ENCODE assay signal across 8 cellular contexts in the genomic region with DNA sequence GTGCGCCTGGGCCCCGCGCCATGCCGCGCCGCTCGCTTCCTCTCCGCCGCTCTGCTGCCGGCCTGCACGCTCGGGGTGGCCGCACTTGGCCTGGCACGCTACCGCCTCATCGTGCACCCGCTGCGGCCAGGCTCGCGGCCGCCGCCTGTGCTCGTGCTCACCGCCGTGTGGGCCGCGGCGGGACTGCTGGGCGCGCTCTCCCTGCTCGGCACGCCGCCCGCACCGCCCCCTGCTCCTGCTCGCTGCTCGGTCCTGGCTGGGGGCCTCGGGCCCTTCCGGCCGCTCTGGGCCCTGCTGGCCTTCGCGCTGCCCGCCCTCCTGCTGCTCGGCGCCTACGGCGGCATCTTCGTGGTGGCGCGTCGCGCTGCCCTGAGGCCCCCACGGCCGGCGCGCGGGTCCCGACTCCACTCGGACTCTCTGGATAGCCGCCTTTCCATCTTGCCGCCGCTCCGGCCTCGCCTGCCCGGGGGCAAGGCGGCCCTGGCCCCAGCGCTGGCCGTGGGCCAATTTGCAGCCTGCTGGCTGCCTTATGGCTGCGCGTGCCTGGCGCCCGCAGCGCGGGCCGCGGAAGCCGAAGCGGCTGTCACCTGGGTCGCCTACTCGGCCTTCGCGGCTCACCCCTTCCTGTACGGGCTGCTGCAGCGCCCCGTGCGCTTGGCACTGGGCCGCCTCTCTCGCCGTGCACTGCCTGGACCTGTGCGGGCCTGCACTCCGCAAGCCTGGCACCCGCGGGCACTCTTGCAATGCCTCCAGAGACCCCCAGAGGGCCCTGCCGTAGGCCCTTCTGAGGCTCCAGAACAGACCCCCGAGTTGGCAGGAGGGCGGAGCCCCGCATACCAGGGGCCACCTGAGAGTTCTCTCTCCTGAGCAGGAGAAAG. TPM values are rescaled to one million over a fixed set of nuclear protein-coding genes. Genes with fewer than 3 reads are reported as not detected.
DNase-seq lines count a peak whose midpoint lies in the region; ATAC-seq and TF ChIP-seq lines count a peak whose summit lies in the region.

No MANE protein-coding gene starts in this region.

- H3K4me1 ChIP-seq in IMR-90 (ENCODE audit: control insufficient read depth, insufficient read depth, low read length), result peaks cover 9% of the 10 kb centered on the region

- dilution Hi-C loops in IMR-90 (cut with HindIII; ENCODE audit: low sequenced_read_pairs, unreplicated experiment), result no loop called here

- no peak overlapping the region for H3K9ac ChIP-seq in IMR-90 (ENCODE audit: low read depth, low read length)

- H3K4me2 ChIP-seq in IMR-90 (ENCODE audit: low read depth, low read length), result no peak overlapping the region

- H3K18ac ChIP-seq in IMR-90 (ENCODE audit: low read depth, low read length), result no peak overlapping the region

- no peak overlapping the region for H4K91ac ChIP-seq in IMR-90 (ENCODE audit: insufficient read depth, low read depth, low read length)

- H3K56ac ChIP-seq in IMR-90 (ENCODE audit: extremely low read depth, insufficient read depth, low read length), result no peak overlapping the region

- intact Hi-C loops in CD14-positive monocyte (cut with micrococcal nuclease), result no loop called here
- intact Hi-C loops in IMR-90 (cut with micrococcal nuclease), result no loop called here
- intact Hi-C loops in left cardiac atrium (cut with DNase I), result no loop called here

- H3K27me3 Mint-ChIP-seq in CD14-positive monocyte (ENCODE audit: low read depth in 3 of 3), result peaks cover 13 to 30% (median 21%) of the 10 kb centered on the region in 3 donors

- H3K36me3 Mint-ChIP-seq in CD14-positive monocyte, result no peaks in the 10 kb centered on the region

- H2BK15ac ChIP-seq in IMR-90 (ENCODE audit: low read depth, low read length), result no peak overlapping the region

- TF ChIP-seq CTCF in CD14-positive monocyte (IDR thresholded peaks at IDR 0.05) (peak; percentile 34), IMR-90 (conservative IDR thresholded peaks at IDR 0.05; ENCODE audit: low read depth, low read length) (peak; percentile 4; the same call in 1 of the 2 replicates)

- no peak overlapping the region for H4K5ac ChIP-seq in IMR-90 (ENCODE audit: low read depth, low read length)

- CTCF ChIA-PET in IMR-90 (lab: Yijun Ruan, JAX), result no interaction called here

- H2AFZ ChIP-seq in IMR-90 (replicated peaks; ENCODE audit: low read length, poor library complexity), result peak overlapping the region; percentile 69

- POLR2A ChIA-PET in IMR-90 (lab: Charles Lee; ENCODE audit: unreplicated experiment), result no interaction called here

- peaks cover 0 to 5% of the 10 kb centered on the region in 2 experiments; a peak in 2 of 4 replicates for H3K79me1 ChIP-seq in IMR-90 (ENCODE audit: low read depth in 1 of 2, low read length in 2 of 2)

- no peak overlapping the region for H3K14ac ChIP-seq in IMR-90 (replicated peaks; ENCODE audit: low read depth, low read length)

- no peak overlapping the region for H2BK5ac ChIP-seq in IMR-90 (ENCODE audit: low read depth, low read length, poor library complexity, severe bottlenecking)

- no peak overlapping the region for H2BK20ac ChIP-seq in IMR-90 (ENCODE audit: low read depth, low read length)

- 19% methylated on average over 47 of the region's 97 CpGs; no CpG with 5 or more reads in 1 of the 2 experiments for WGBS in IMR-90 (ENCODE audit: extremely low coverage in 2 of 2, insufficient read length in 1 of 2), 2 experiments

- no peak overlapping the region for H3K27ac Mint-ChIP-seq in CD14-positive monocyte

- H3K9me3 ChIP-seq in IMR-90 (ENCODE audit: control insufficient read depth, insufficient read depth, low read length), result no peaks in the 10 kb centered on the region

- H3K4me3 Mint-ChIP-seq in CD14-positive monocyte, result peak overlapping the region; percentile 31 to 64

- peaks cover 6% of the 10 kb centered on the region; the same call in 1 of the 2 replicates for H3K9me1 ChIP-seq in IMR-90 (ENCODE audit: insufficient read depth, low read length)

- H3K23ac ChIP-seq in IMR-90 (ENCODE audit: low read depth, low read length), result no peak overlapping the region

- no peak for TF ChIP-seq RAD21 in IMR-90 (IDR thresholded peaks at IDR 0.05; ENCODE audit: low read length)

- peaks cover 42% of the 10 kb centered on the region for H3K4me1 Mint-ChIP-seq in CD14-positive monocyte

- no TSS peak for BruUV-seq in IMR-90 (replicated peaks; lab: Mats Ljungman, UMichigan)

- DNase-seq in CD14-positive monocyte (ENCODE audit: low spot score) (no peak), IMR-90 (no peak), amniotic epithelial cell (ENCODE audit: low read depth) (peak; percentile 45), left cardiac atrium (peak; percentile 76), pons (ENCODE audit: low spot score) (peak; percentile 46), LoVo (ENCODE audit: low spot score) (no peak)

- peaks cover 32% of the 10 kb centered on the region for H3K36me3 ChIP-seq in IMR-90 (ENCODE audit: control insufficient read depth, insufficient read depth, low read length)

- peaks cover 3% of the 10 kb centered on the region; the same call in 1 of the 2 replicates for H4K20me1 ChIP-seq in IMR-90 (ENCODE audit: insufficient read depth, low read length)

- no peak overlapping the region for H4K8ac ChIP-seq in IMR-90 (ENCODE audit: low read depth in 2 of 2, low read length in 2 of 2)

- no peak overlapping the region for H3K4me3 ChIP-seq in IMR-90 (ENCODE audit: insufficient read depth, low read depth, low read length)

- H3K27me3 ChIP-seq in IMR-90 (ENCODE audit: control insufficient read depth, insufficient read depth, low read length), result no peaks in the 10 kb centered on the region

- no peak overlapping the region for H3K27ac ChIP-seq in IMR-90 (ENCODE audit: insufficient read depth, low read length)

- no peak for TF ChIP-seq POLR2A in IMR-90 (IDR thresholded peaks at IDR 0.05; ENCODE audit: low read depth, low read length)

- no peak overlapping the region for H3K4ac ChIP-seq in IMR-90 (ENCODE audit: low read depth, low read length)

- no peak overlapping the region for H2AK5ac ChIP-seq in IMR-90 (ENCODE audit: low read depth, low read length)

- ATAC-seq in IMR-90 (ENCODE audit: low read depth) (peak; percentile 27), left cardiac atrium (peak; percentile 85 to 92), GM18517 (IDR thresholded peaks at IDR 0.05; ENCODE audit: unreplicated experiment) (no peak), HG02938 (IDR thresholded peaks at IDR 0.05; ENCODE audit: unreplicated experiment) (no peak)

- in situ Hi-C loops in IMR-90 (cut with MboI; ENCODE audit: low sequenced_read_pairs), result loop anchor here (25.0 kb wide), 1 partner anchor 1619 kb away; the partner anchor contains the start of genes RASSF1, TUSC2 and ZMYND10

- peaks cover 0 to 5% (median 0%) of the 10 kb centered on the region in 7 donors for H3K9me3 Mint-ChIP-seq in CD14-positive monocyte

- H2BK120ac ChIP-seq in IMR-90 (ENCODE audit: low read depth, low read length), result no peak overlapping the region

- H2AK9ac ChIP-seq in IMR-90 (replicated peaks; ENCODE audit: low read depth, low read length, poor library complexity), result no peak overlapping the region

TF ChIP-seq in IMR-90, 13 proteins besides CTCF, POLR2A, EP300 and RAD21 (continues in another document):
- TF ChIP-seq SMC3 (IDR thresholded peaks at IDR 0.05; ENCODE audit: low read depth, low read length) (no peak), BHLHE40 (IDR thresholded peaks at IDR 0.05; ENCODE audit: low read depth, low read length) (no peak), MAFK (IDR thresholded peaks at IDR 0.05; ENCODE audit: low read depth, low read length) (no peak), FOS (IDR thresholded peaks at IDR 0.05; ENCODE audit: low read depth, low read length) (no peak), CHD1 (IDR thresholded peaks at IDR 0.05; ENCODE audit: low read depth, low read length) (no peak), USF2 (IDR thresholded peaks at IDR 0.05; ENCODE audit: low read depth, low read length) (no peak), MAZ (IDR thresholded peaks at IDR 0.05; ENCODE audit: borderline replicate concordance, low read depth, low read length) (no peak)

RNA-seq across cellular contexts. Expression of gene GPR62, which starts 1.0 kb away (rescaled TPM):
- not detected for polyA plus RNA-seq in CD14-positive monocyte
- total RNA-seq in IMR-90 (2012; rRNA removed), result under 0.01 TPM in 1 of 2 replicates, not detected in the other
- not detected in 2 replicates for polyA plus RNA-seq in IMR-90 (2012; rRNA removed)
- 0.03 TPM in 1 of 2 replicates, not detected in the other for polyA plus RNA-seq in IMR-90 (2012; cell fraction: cytosol; rRNA removed)
- 0.08 and 0.35 TPM in 2 replicates for polyA plus RNA-seq in IMR-90 (2012; cell fraction: nucleus; rRNA removed; ENCODE audit: low replicate concordance)
- total RNA-seq in left cardiac atrium, result under 1 TPM in 1 of 2 donors, not detected in 1; 0.53 TPM

RNA-seq across cellular contexts. Expression of gene PCBP4, which starts 11.1 kb away (rescaled TPM):
- polyA plus RNA-seq in CD14-positive monocyte (under 1 TPM; 0.09 to 0.22 TPM), IMR-90 (2012; rRNA removed) (110 and 122 TPM in 2 replicates)
- total RNA-seq in IMR-90 (2012; rRNA removed) (70.8 and 71.1 TPM in 2 replicates), left cardiac atrium (10 to 100 TPM; 49.1 to 68.3 TPM)
- 83.1 and 134 TPM in 2 replicates for polyA plus RNA-seq in IMR-90 (2012; cell fraction: cytosol; rRNA removed)
- 274 and 587 TPM in 2 replicates for polyA plus RNA-seq in IMR-90 (2012; cell fraction: nucleus; rRNA removed; ENCODE audit: low replicate concordance)

RNA-seq across cellular contexts. Expression of gene PARP3, which starts 14.0 kb away (rescaled TPM):
- polyA plus RNA-seq in CD14-positive monocyte (1 to 10 TPM; 1.2 to 1.7 TPM), IMR-90 (2012; rRNA removed) (22.0 and 22.5 TPM in 2 replicates)
- total RNA-seq in IMR-90 (2012; rRNA removed) (14.4 and 16.3 TPM in 2 replicates), left cardiac atrium (10 to 100 TPM; 13.2 to 13.4 TPM)
- polyA plus RNA-seq in IMR-90 (2012; cell fraction: cytosol; rRNA removed), result 14.1 and 15.6 TPM in 2 replicates
- polyA plus RNA-seq in IMR-90 (2012; cell fraction: nucleus; rRNA removed; ENCODE audit: low replicate concordance), result 53.8 and 79.0 TPM in 2 replicates

RNA-seq across cellular contexts. Expression of gene RRP9, which starts 14.4 kb away (rescaled TPM):
- 10 to 100 TPM in 1 of 2 donors, 1 to 10 TPM in 1; 6.7 to 10.4 TPM for polyA plus RNA-seq in CD14-positive monocyte
- 38.6 and 39.8 TPM in 2 replicates for total RNA-seq in IMR-90 (2012; rRNA removed)
- polyA plus RNA-seq in IMR-90 (2012; rRNA removed), result 30.9 and 32.1 TPM in 2 replicates
- polyA plus RNA-seq in IMR-90 (2012; cell fraction: cytosol; rRNA removed), result 27.6 and 33.0 TPM in 2 replicates
- 21.4 and 51.0 TPM in 2 replicates for polyA plus RNA-seq in IMR-90 (2012; cell fraction: nucleus; rRNA removed; ENCODE audit: low replicate concordance)
- total RNA-seq in left cardiac atrium, result 10 to 100 TPM in 1 of 2 donors, 1 to 10 TPM in 1; 8.9 to 17.2 TPM

RNA-seq across cellular contexts. Expression of gene ABHD14B, which starts 17.7 kb away (rescaled TPM):
- polyA plus RNA-seq in CD14-positive monocyte (10 to 100 TPM; 20.3 to 23.4 TPM), IMR-90 (2012; rRNA removed) (28.3 and 30.4 TPM in 2 replicates)
- total RNA-seq in IMR-90 (2012; rRNA removed) (6.4 and 7.2 TPM in 2 replicates), left cardiac atrium (10 to 100 TPM; 22.0 to 22.1 TPM)
- polyA plus RNA-seq in IMR-90 (2012; cell fraction: cytosol; rRNA removed), result 17.0 and 38.2 TPM in 2 replicates
- 29.9 and 36.0 TPM in 2 replicates for polyA plus RNA-seq in IMR-90 (2012; cell fraction: nucleus; rRNA removed; ENCODE audit: low replicate concordance)

Comparison
In these comparisons a context has a peak if more than half of its experiments do, and no peak if none do; other contexts are left out.
1. DNase-seq: peak in amniotic epithelial cell (single experiment), left cardiac atrium (single experiment) and pons (single experiment); none in CD14-positive monocyte (single experiment), IMR-90 (single experiment) and LoVo (single experiment).
2. ATAC-seq: peak in IMR-90 (single experiment) and left cardiac atrium (2 of 2); none in GM18517 (single experiment) and HG02938 (single experiment).